16 cellular contexts compared by ENCODE assay signal in genomic region chr13:108679989-108680388, GRCh38.
DNase-seq lines count a peak whose midpoint lies in the region; ATAC-seq and TF ChIP-seq lines count a peak whose summit lies in the region.
"Had no signal": no experiment of that assay in that cellular context is flagged by ENCODE, and none has a peak within 500 bp of the region (broad histone marks: within the 10 kb centered on the region; RNA-seq: fewer than 3 reads in every experiment).

No MANE protein-coding gene starts in this region.

- ATAC-seq in HG02678 (IDR thresholded peaks at IDR 0.05; ENCODE audit: unreplicated experiment) = no peak
- ATAC-seq: GM23338, HepG2 had no signal

- peak; percentile 22 for DNase-seq in NCI-H345 (lab: John Stamatoyannopoulos, UW)
- DNase-seq in NCI-H345 treated with DMSO at 0.1 percent for 48 hours (lab: John Stamatoyannopoulos, UW; ENCODE audit: unreplicated experiment) = no peak
- peak; percentile 51 for DNase-seq in NCI-H1105 (lab: John Stamatoyannopoulos, UW)
- DNase-seq in NCI-H1694 treated with DMSO at 0.1 percent for 48 hours (lab: John Stamatoyannopoulos, UW) = peak; percentile 97
- DNase-seq in GM13976 (ENCODE audit: low spot score) = no peak
- DNase-seq: BE2C; C1 segment of cervical spinal cord; Caco-2; CD4-positive, CD25-positive, alpha-beta regulatory T cell; DMS79 treated with DMSO at 0.1 percent for 48 hours; GF-D8; HCEC 1CT; KBM-7 had no signal

- in situ Hi-C loops in GM13976 (cut with MboI; ENCODE audit: low sequenced_read_pairs, unreplicated experiment) = no loop called here

- no peak for TF ChIP-seq CTCF in GM13976 (IDR thresholded peaks at IDR 0.05; ENCODE audit: borderline replicate concordance, control extremely low read depth, extremely low read depth, insufficient read depth, missing control alignments)

Comparison
In these comparisons a context has a peak if more than half of its experiments do, and no peak if none do; other contexts are left out.
1. DNase-seq: peak in NCI-H345 (single experiment), NCI-H1105 (single experiment) and NCI-H1694 treated with DMSO at 0.1 percent for 48 hours (single experiment); none in NCI-H345 treated with DMSO at 0.1 percent for 48 hours (single experiment) and GM13976 (single experiment).